ENCODE assay signal across 8 cellular contexts in the genomic region with DNA sequence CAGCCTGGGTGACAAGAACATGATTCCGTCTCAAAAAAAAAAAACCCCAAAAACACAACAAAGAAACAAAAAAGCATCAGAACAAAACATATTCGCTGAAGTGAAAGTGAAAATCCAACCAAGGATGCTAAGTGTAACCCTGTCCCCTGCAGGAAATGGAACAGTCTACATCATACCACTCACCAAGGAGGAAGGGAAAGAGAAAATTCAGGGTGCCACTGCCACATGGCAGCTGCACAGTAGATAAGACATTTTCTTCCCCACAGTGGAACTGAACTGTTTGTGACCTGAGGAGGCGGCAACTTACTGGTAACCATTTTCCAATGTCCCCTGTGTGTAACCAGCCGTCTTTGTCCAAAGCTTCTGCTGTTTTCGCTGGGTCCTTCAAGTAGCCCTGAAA. TPM values are rescaled to one million over a fixed set of nuclear protein-coding genes. Genes with fewer than 3 reads are reported as not detected.
A peak's percentile ranks its signal among the peaks of the same experiment; 100 is the strongest.
DNase-seq lines count a peak whose midpoint lies in the region; ATAC-seq lines count a peak whose summit lies in the region.
"Had no signal": no experiment of that assay in that cellular context is flagged by ENCODE, and none has a peak within 500 bp of the region (broad histone marks: within the 10 kb centered on the region; RNA-seq: fewer than 3 reads in every experiment).

No MANE protein-coding gene starts in this region.

- H3K9me3 ChIP-seq in aorta (ENCODE audit: control insufficient read depth, low read length), result no peaks in the 10 kb centered on the region

- no peaks in the 10 kb centered on the region for H3K4me1 ChIP-seq in aorta (ENCODE audit: control insufficient read depth in 1 of 2, insufficient read depth in 2 of 2, low read length in 2 of 2)

- peaks cover 9 to 18% of the 10 kb centered on the region in 2 donors for H3K36me3 ChIP-seq in aorta (ENCODE audit: control insufficient read depth in 1 of 2, insufficient read depth in 2 of 2, low read length in 1 of 2)

- no peaks in the 10 kb centered on the region for H3K27me3 ChIP-seq in aorta (ENCODE audit: control insufficient read depth in 1 of 2, insufficient read depth in 2 of 2, low read length in 1 of 2)

- intact Hi-C loops in aorta (cut with DNase I), result no loop called here

- ATAC-seq in GM19372 (IDR thresholded peaks at IDR 0.05; ENCODE audit: low read depth, unreplicated experiment), result peak; percentile 81
- peak; percentile 90 for ATAC-seq in HG03135 (IDR thresholded peaks at IDR 0.05; ENCODE audit: unreplicated experiment)
- ATAC-seq in aorta (ENCODE audit: low FRiP score), result no peak

- H3K4me3 ChIP-seq in aorta (ENCODE audit: low read length in 2 of 2), result no peak overlapping the region
- H3K4me3 ChIP-seq: skin epidermis had no signal

- 90 to 92% methylated on average over 5 of the region's 5 CpGs for WGBS in aorta, 2 donors

- no peak overlapping the region for H3K27ac ChIP-seq in aorta (ENCODE audit: low read depth in 1 of 2, low read length in 2 of 2)

- DNase-seq in activated T-cell treated with anti-CD3 and anti-CD28 coated beads, Interleukin-2, amount 50 U/mL, for 1 hour, result peak; percentile 28
- DNase-seq in stimulated activated CD8-positive, alpha-beta memory T cell treated with anti-CD3 and anti-CD28 coated beads, Interleukin-4, amount 100 ng/mL, for 48 hours, result peak; percentile 31
- DNase-seq in GM19238 (ENCODE audit: insufficient read length, low spot score) (no peak), GM03348 (ENCODE audit: low spot score) (no peak), aorta (no peak)

RNA-seq across cellular contexts. Expression of gene CENPU, which starts 28.2 kb away (rescaled TPM):
- total RNA-seq in aorta, result 1 to 10 TPM; 1.1 to 3.1 TPM
- polyA plus RNA-seq in aorta, result 1 to 10 TPM; 1.2 to 2.5 TPM

Comparison
In these comparisons a context has a peak if more than half of its experiments do, and no peak if none do; other contexts are left out.
1. DNase-seq: peak in activated T-cell treated with anti-CD3 and anti-CD28 coated beads, Interleukin-2, amount 50 U/mL, for 1 hour (single experiment) and stimulated activated CD8-positive, alpha-beta memory T cell treated with anti-CD3 and anti-CD28 coated beads, Interleukin-4, amount 100 ng/mL, for 48 hours (single experiment); none in GM19238 (single experiment), GM03348 (single experiment) and aorta (0 of 2).